1 cellular context compared by ENCODE assay signal in genomic region chr3:100090669-100091005, GRCh38.
TF ChIP-seq lines count a peak whose summit lies in the region.

No MANE protein-coding gene starts in this region.

TF ChIP-seq in IMR-90, 13 proteins besides CTCF, POLR2A, EP300 and RAD21 (continued from another document):
- TF ChIP-seq, protein P1, sequence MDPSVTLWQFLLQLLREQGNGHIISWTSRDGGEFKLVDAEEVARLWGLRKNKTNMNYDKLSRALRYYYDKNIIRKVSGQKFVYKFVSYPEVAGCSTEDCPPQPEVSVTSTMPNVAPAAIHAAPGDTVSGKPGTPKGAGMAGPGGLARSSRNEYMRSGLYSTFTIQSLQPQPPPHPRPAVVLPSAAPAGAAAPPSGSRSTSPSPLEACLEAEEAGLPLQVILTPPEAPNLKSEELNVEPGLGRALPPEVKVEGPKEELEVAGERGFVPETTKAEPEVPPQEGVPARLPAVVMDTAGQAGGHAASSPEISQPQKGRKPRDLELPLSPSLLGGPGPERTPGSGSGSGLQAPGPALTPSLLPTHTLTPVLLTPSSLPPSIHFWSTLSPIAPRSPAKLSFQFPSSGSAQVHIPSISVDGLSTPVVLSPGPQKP (IDR thresholded peaks at IDR 0.05; ENCODE audit: borderline replicate concordance, low read depth, low read length), result no peak
- TF ChIP-seq SMC3 (IDR thresholded peaks at IDR 0.05; ENCODE audit: low read depth, low read length), result no peak
- TF ChIP-seq BHLHE40 (IDR thresholded peaks at IDR 0.05; ENCODE audit: low read depth, low read length), result no peak
- TF ChIP-seq RFX5 (IDR thresholded peaks at IDR 0.05; ENCODE audit: low read depth, low read length), result no peak
